8 cellular contexts compared by ENCODE assay signal in the genomic region with DNA sequence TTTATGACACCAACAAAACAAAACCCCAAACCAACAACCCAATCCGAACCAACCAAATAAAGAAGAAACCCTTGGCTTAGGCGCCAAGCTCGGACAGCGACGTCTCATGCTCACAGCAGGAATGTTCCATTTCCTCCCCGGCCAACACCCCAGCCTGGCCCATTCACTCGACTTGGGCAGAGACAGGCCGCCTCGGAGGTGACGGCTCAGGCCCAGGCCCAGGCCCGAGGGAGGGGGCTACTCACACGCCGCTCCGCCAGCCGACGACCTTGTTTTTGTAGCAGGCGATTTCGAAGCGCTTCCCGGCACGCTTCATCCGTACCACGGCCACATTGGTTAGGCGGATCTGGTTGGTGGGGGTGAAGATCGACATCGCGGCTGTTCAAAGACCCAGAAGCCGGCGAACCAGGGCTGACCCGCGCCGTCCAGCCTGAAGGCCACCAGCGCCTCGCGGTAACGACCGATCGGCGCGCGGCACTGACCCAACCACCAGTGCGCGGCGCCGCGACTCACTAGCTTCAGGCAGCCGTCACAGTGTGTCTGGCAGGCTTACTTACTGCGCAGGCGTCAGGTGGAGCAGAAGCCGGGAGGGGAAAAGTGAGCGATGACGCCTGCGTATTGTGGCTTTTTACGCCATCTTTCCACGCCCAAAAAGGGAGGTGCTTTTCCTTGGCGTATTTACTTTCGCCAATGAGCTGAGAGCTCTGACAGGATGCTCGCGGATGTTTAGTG. TPM values are rescaled to one million over a fixed set of nuclear protein-coding genes. Genes with fewer than 3 reads are reported as not detected.
DNase-seq lines count a peak whose midpoint lies in the region; ATAC-seq and TF ChIP-seq lines count a peak whose summit lies in the region.
"Not testable (repeated sequence)": the region's sequence is repeated elsewhere in the genome, so short reads cannot be mapped to it uniquely, and the experiment has no call there.

TSS of gene SBDS (minus strand) at position 542 of the 732 bp plus-strand sequence. CDS start at position 373, 169 bp downstream.

- peak; percentile 65 for ATAC-seq in GM21737 (IDR thresholded peaks at IDR 0.05; ENCODE audit: unreplicated experiment)
- peak; percentile 88 for ATAC-seq in esophagus mucosa

- DNase-seq in DMS53 treated with DMSO at 0.1 percent for 48 hours (lab: John Stamatoyannopoulos, UW; ENCODE audit: unreplicated experiment), result peak; percentile 99
- peak; percentile 93 to 98 (median 93) for DNase-seq in Peyer's patch
- DNase-seq in activated T-cell treated with anti-CD3 and anti-CD28 coated beads, Interleukin-2, amount 50 U/mL, for 48 hours, result peak; percentile 94 to 95
- DNase-seq in stimulated activated CD8-positive, alpha-beta memory T cell treated with anti-CD3 and anti-CD28 coated beads, Interleukin-7, amount 100 ng/mL, for 24 hours (ENCODE audit: low read depth), result peak; percentile 79

- H3K4me1 ChIP-seq in KMS-11 (ENCODE audit: low read depth, poor library complexity, severe bottlenecking), result peaks cover 16% of the 10 kb centered on the region
- not testable (repeated sequence) for H3K4me1 ChIP-seq in Peyer's patch; muscle layer of colon (ENCODE audit: insufficient read depth, low read length)

- H3K9me3 ChIP-seq in Peyer's patch; muscle layer of colon (ENCODE audit: low read length): not testable (repeated sequence)

- peak; percentile 99 to 100 for TF ChIP-seq POLR2A in Peyer's patch (IDR thresholded peaks at IDR 0.05)

- H3K36me3 ChIP-seq in KMS-11 (ENCODE audit: insufficient read depth), result peaks cover 10% of the 10 kb centered on the region; the same call in 1 of the 2 replicates
- H3K36me3 ChIP-seq in Peyer's patch, result peaks cover 0 to 47% (median 4%) of the 10 kb centered on the region in 3 donors
- H3K36me3 ChIP-seq in muscle layer of colon (ENCODE audit: insufficient read depth, low read length), result peaks cover 13% of the 10 kb centered on the region

- not testable (repeated sequence) for H3K27me3 ChIP-seq in KMS-11 (ENCODE audit: insufficient read depth, low read depth); Peyer's patch; muscle layer of colon (ENCODE audit: control insufficient read depth in 1 of 2, insufficient read depth in 2 of 2, low read length in 2 of 2)

- H3K4me3 ChIP-seq in KMS-11 (IDR thresholded peaks at IDR 0.05; ENCODE audit: insufficient read depth, low read depth, low read length), result not testable (repeated sequence)
- H3K4me3 ChIP-seq in Peyer's patch (peak within 1 kb of the TSS; percentile 56 to 80 (median 76)), muscle layer of colon (ENCODE audit: low read depth in 1 of 2, low read length in 2 of 2) (peak within 1 kb of the TSS; percentile 71 to 85)

- peak within 1 kb of the TSS; percentile 72 for H2AFZ ChIP-seq in KMS-11 (ENCODE audit: low read depth)

- TF ChIP-seq CTCF in KMS-11 (conservative IDR thresholded peaks at IDR 0.05; ENCODE audit: low read depth, low read length), result not testable (repeated sequence)
- peak in 1 of 6 experiments; percentile 9 for TF ChIP-seq CTCF in Peyer's patch (IDR thresholded peaks at IDR 0.05)

- peak within 1 kb of the TSS; percentile 63 for H3K4me2 ChIP-seq in KMS-11

- H4K20me1 ChIP-seq in KMS-11 (ENCODE audit: insufficient read depth), result not testable (repeated sequence)

- peak within 1 kb of the TSS; percentile 91 for H3K9ac ChIP-seq in KMS-11
- peak within 1 kb of the TSS; percentile 84 for H3K9ac ChIP-seq in muscle layer of colon (ENCODE audit: low read length)

- peak within 1 kb of the TSS; percentile 91 for H3K27ac ChIP-seq in KMS-11
- H3K27ac ChIP-seq in Peyer's patch, result peak within 1 kb of the TSS; percentile 97 to 100 (median 98)
- peak within 1 kb of the TSS; percentile 95 for H3K27ac ChIP-seq in muscle layer of colon (ENCODE audit: low read depth, low read length)

- peaks cover 35% of the 10 kb centered on the region for H3K79me2 ChIP-seq in KMS-11 (ENCODE audit: insufficient read depth, low read depth)

RNA-seq across cellular contexts. Expression of gene SBDS, which starts in this region (rescaled TPM):
- total RNA-seq in Peyer's patch (100 to 1,000 TPM in 1 of 4 donors, 10 to 100 TPM in 3; 62.3 to 111 (median 70.7) TPM), esophagus mucosa (75.4 TPM)
